ENCODE assay signal across 8 cellular contexts in genomic region chr19:31214086-31214485, GRCh38.
DNase-seq lines count a peak whose midpoint lies in the region; ATAC-seq lines count a peak whose summit lies in the region.

No MANE protein-coding gene starts in this region.

- H3K27me3 ChIP-seq in adipocyte (replicated peaks; ENCODE audit: control insufficient read depth, insufficient read depth, low read length): no peaks in the 10 kb centered on the region

- peak overlapping the region; percentile 55 for H3K4me3 ChIP-seq in adipocyte (ENCODE audit: low read length)

- no peaks in the 10 kb centered on the region for H3K27me3 Mint-ChIP-seq in T-helper 2 cell treated with Interferon-gamma antibody and Interleukin-4, amounts not matched to agents 5 μg/mL and 100 μg/mL, for 36 hours (ENCODE audit: low read depth)

- peak overlapping the region; percentile 90 for H3K27ac Mint-ChIP-seq in T-helper 2 cell treated with Interferon-gamma antibody and Interleukin-4, amounts not matched to agents 5 μg/mL and 100 μg/mL, for 36 hours

- peaks cover 12% of the 10 kb centered on the region for H3K9me3 Mint-ChIP-seq in T-helper 2 cell treated with Interferon-gamma antibody and Interleukin-4, amounts not matched to agents 5 μg/mL and 100 μg/mL, for 36 hours

- no peaks in the 10 kb centered on the region for H3K9me3 ChIP-seq in adipocyte (ENCODE audit: control insufficient read depth, low read length)

- H3K36me3 Mint-ChIP-seq in T-helper 2 cell treated with Interferon-gamma antibody and Interleukin-4, amounts not matched to agents 5 μg/mL and 100 μg/mL, for 36 hours (ENCODE audit: low read depth): peaks cover 7% of the 10 kb centered on the region

- H3K4me1 Mint-ChIP-seq in T-helper 2 cell treated with Interferon-gamma antibody and Interleukin-4, amounts not matched to agents 5 μg/mL and 100 μg/mL, for 36 hours (ENCODE audit: low read depth): peaks cover 21% of the 10 kb centered on the region

- peak overlapping the region; percentile 81 for H3K4me3 Mint-ChIP-seq in T-helper 2 cell treated with Interferon-gamma antibody and Interleukin-4, amounts not matched to agents 5 μg/mL and 100 μg/mL, for 36 hours

- H3K4me1 ChIP-seq in adipocyte (ENCODE audit: control insufficient read depth, insufficient read depth, low read length): peaks cover 10% of the 10 kb centered on the region

- peak; percentile 94 for DNase-seq in T-helper 2 cell treated with Interferon-gamma antibody and Interleukin-4, amounts not matched to agents 5 μg/mL and 100 μg/mL, for 36 hours (ENCODE audit: low spot score)
- DNase-seq in adipocyte (ENCODE audit: low read depth) (peak; percentile 98), kidney tubule cell (ENCODE audit: low spot score) (peak; percentile 96), NCI-H1694 treated with DMSO at 0.1 percent for 48 hours (lab: John Stamatoyannopoulos, UW) (no peak), retina (no peak)
- DNase-seq in stimulated activated CD8-positive, alpha-beta memory T cell treated with anti-CD3 and anti-CD28 coated beads, Interleukin-2, amount 100 ng/mL, for 1 hour (ENCODE audit: low read depth in 2 of 2): peak; percentile 65 to 70

- no peaks in the 10 kb centered on the region for H3K36me3 ChIP-seq in adipocyte (ENCODE audit: control insufficient read depth, insufficient read depth, low read length, severe bottlenecking)

- H3K9ac ChIP-seq in adipocyte (ENCODE audit: low read length): peak overlapping the region; percentile 57

- ATAC-seq in HG03457 (IDR thresholded peaks at IDR 0.05; ENCODE audit: unreplicated experiment) (peak; percentile 83), HG02798 (IDR thresholded peaks at IDR 0.05; ENCODE audit: poor library complexity, unreplicated experiment) (no peak)

Comparison
In these comparisons a context has a peak if more than half of its experiments do, and no peak if none do; other contexts are left out.
1. DNase-seq: peak in T-helper 2 cell treated with Interferon-gamma antibody and Interleukin-4, amounts not matched to agents 5 μg/mL and 100 μg/mL, for 36 hours (single experiment), adipocyte (single experiment), kidney tubule cell (single experiment) and stimulated activated CD8-positive, alpha-beta memory T cell treated with anti-CD3 and anti-CD28 coated beads, Interleukin-2, amount 100 ng/mL, for 1 hour (2 of 2); none in NCI-H1694 treated with DMSO at 0.1 percent for 48 hours (single experiment) and retina (single experiment).